Comparison of ENCODE assay signal across 20 cellular contexts in the genomic region with DNA sequence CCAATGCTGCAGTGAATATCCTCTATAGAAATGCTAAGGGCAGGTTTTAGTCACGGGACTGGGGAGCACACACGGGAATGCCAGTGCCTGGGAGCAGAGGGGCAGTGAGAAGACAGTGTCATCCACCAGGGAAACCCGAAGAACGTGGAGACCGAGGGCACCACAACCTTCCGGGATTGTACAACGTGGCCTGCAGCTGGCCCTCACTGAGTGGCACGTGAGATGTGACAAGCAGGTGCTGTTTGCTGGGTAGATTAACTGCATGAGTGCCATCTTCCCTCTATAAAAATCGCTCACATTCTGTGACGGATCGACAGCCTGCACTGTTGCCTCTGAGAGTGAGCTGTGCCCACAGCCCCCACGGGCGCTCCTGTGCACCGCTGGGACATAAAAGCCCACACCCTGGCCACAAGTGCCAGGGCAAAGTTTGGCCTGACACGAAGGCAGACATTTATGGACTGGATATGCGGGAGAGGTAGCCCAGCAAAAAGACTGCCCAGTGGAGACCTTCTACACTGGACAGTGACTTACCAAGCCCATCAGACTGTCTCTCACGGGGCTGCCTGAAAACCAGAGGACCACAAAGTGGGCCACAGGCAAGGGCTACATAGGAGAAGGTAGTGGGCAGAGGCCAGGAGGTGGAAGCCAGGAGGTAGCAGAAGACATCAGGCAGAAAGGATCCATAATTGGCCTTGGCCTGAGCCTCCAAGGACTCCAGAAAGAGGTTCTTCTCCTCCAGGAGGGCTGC.
A peak's percentile ranks its signal among the peaks of the same experiment; 100 is the strongest.
DNase-seq lines count a peak whose midpoint lies in the region; ATAC-seq and TF ChIP-seq lines count a peak whose summit lies in the region.
"Had no signal": no experiment of that assay in that cellular context is flagged by ENCODE, and none has a peak within 500 bp of the region (broad histone marks: within the 10 kb centered on the region; RNA-seq: fewer than 3 reads in every experiment).

No MANE protein-coding gene starts in this region.

- no peaks in the 10 kb centered on the region for H3K23me2 ChIP-seq in H9 (ENCODE audit: insufficient read length, low read depth, low read length, poor library complexity, severe bottlenecking)

- H3K27ac ChIP-seq in CD4-positive, CD25-positive, alpha-beta regulatory T cell (ENCODE audit: insufficient read depth, low read length, poor library complexity, severe bottlenecking), result no peak overlapping the region
- H3K27ac ChIP-seq in Panc1 (ENCODE audit: low read length) (no peak overlapping the region), H9 (ENCODE audit: insufficient read length, low read depth, low read length) (no peak overlapping the region)
- H3K27ac ChIP-seq: esophagus muscularis mucosa, tibial nerve had no signal

- BruUV-seq in Panc1 (replicated peaks; lab: Mats Ljungman, UMichigan), result no TSS peak

- no peak overlapping the region for H3K18ac ChIP-seq in H9 (ENCODE audit: insufficient read length, low read depth, low read length)

- no peak for TF ChIP-seq CTCF in Panc1 (IDR thresholded peaks at IDR 0.05)
- no peak for TF ChIP-seq CTCF in H9 (conservative IDR thresholded peaks at IDR 0.05)

- H2BK12ac ChIP-seq in H9 (ENCODE audit: insufficient read length, low read depth, low read length), result no peak overlapping the region

- no peak for ATAC-seq in CD4-positive, CD25-positive, alpha-beta regulatory T cell (ENCODE audit: low read depth in 2 of 2)
- peak; percentile 34; the same call in 1 of the 2 replicates for ATAC-seq in Panc1
- ATAC-seq in natural killer cell treated with Interleukin-12 subunit alpha and Interleukin-12 subunit beta and Interleukin-15 and Interleukin-18, amount 100 ng/mL, for 72 hours, result peak; percentile 52 to 54
- no peak for ATAC-seq in GM21515 (IDR thresholded peaks at IDR 0.05; ENCODE audit: unreplicated experiment)
- no peak for ATAC-seq in GM19455 (IDR thresholded peaks at IDR 0.05; ENCODE audit: unreplicated experiment)
- ATAC-seq: activated CD8-positive, alpha-beta memory T cell treated with anti-CD3 and anti-CD28 coated beads, Interleukin-2, amount 10 ng/mL, durations not matched to agents 7 days and 5 days; stimulated activated naive CD8-positive, alpha-beta T cell treated with anti-CD3 and anti-CD28 coated beads, Interleukin-15, amount 100 ng/mL, for 72 hours had no signal

- peak overlapping the region in 2 of 3 donors; percentile 18 to 39 for H3K27ac Mint-ChIP-seq in CD4-positive, CD25-positive, alpha-beta regulatory T cell
- peak overlapping the region in 1 of 2 donors; percentile 25 for H3K27ac Mint-ChIP-seq in natural killer cell treated with Interleukin-12 subunit alpha and Interleukin-12 subunit beta and Interleukin-15 and Interleukin-18, amount 100 ng/mL, for 72 hours
- H3K27ac Mint-ChIP-seq in H9, result peak overlapping the region in 1 of 3 experiments; percentile 2; a peak in 2 of 7 replicates
- H3K27ac Mint-ChIP-seq: activated CD8-positive, alpha-beta memory T cell treated with anti-CD3 and anti-CD28 coated beads, Interleukin-2, amount 10 ng/mL, durations not matched to agents 7 days and 5 days; activated naive CD8-positive, alpha-beta T cell treated with anti-CD3 and anti-CD28 coated beads, Interleukin-2, amount 10 ng/mL, durations not matched to agents 7 days and 5 days; activated T-helper 2 cell treated with anti-CD3 and anti-CD28 coated beads, Interferon-gamma antibody, Interleukin-2, Interleukin-4, amounts not matched to agents 10 μg/mL and 5 μg/mL and 100 μg/mL, durations not matched to agents 14 hours and 24 hours and 36 hours; nephron had no signal

- in situ Hi-C loops in Panc1 (cut with HindIII; ENCODE audit: low pct_unique_long_range_greater_than_20kb, low sequenced_read_pairs), result no loop called here

- H3K14ac ChIP-seq in H9 (ENCODE audit: insufficient read depth, low read length), result no peak overlapping the region

- no peaks in the 10 kb centered on the region for H3K36me3 Mint-ChIP-seq in CD4-positive, CD25-positive, alpha-beta regulatory T cell
- H3K36me3 Mint-ChIP-seq in natural killer cell treated with Interleukin-12 subunit alpha and Interleukin-12 subunit beta and Interleukin-15 and Interleukin-18, amount 100 ng/mL, for 72 hours, result no peaks in the 10 kb centered on the region
- peaks cover 0 to 6% (median 5%) of the 10 kb centered on the region in 3 experiments; a peak in 3 of 7 replicates for H3K36me3 Mint-ChIP-seq in H9 (ENCODE audit: insufficient read depth in 1 of 3, low read depth in 3 of 3)
- H3K36me3 Mint-ChIP-seq: activated CD8-positive, alpha-beta memory T cell treated with anti-CD3 and anti-CD28 coated beads, Interleukin-2, amount 10 ng/mL, durations not matched to agents 7 days and 5 days; activated naive CD8-positive, alpha-beta T cell treated with anti-CD3 and anti-CD28 coated beads, Interleukin-2, amount 10 ng/mL, durations not matched to agents 7 days and 5 days had no signal

- H2BK15ac ChIP-seq in H9 (ENCODE audit: low read depth, low read length), result no peak overlapping the region

- H3K4ac ChIP-seq in H9 (ENCODE audit: low read depth, low read length), result no peak overlapping the region

- H3K56ac ChIP-seq in H9 (ENCODE audit: insufficient read length, low read depth, low read length), result no peak overlapping the region

- intact Hi-C loops in Panc1 (cut with micrococcal nuclease; ENCODE audit: unreplicated experiment), result no loop called here

- no peaks in the 10 kb centered on the region for H3K79me2 ChIP-seq in H9 (ENCODE audit: insufficient read depth, low read length)

- no peak for DNase-seq in CD4-positive, CD25-positive, alpha-beta regulatory T cell
- peak; percentile 88 for DNase-seq in DMS53 (lab: John Stamatoyannopoulos, UW)
- DNase-seq in Panc1 (ENCODE audit: low read depth, low spot score), result no peak
- peak; percentile 56 for DNase-seq in natural killer cell treated with Interleukin-12 subunit alpha and Interleukin-12 subunit beta and Interleukin-15 and Interleukin-18, amount 100 ng/mL, for 72 hours (ENCODE audit: low spot score)
- DNase-seq in H9, result no peak
- DNase-seq: activated CD4-positive, alpha-beta T cell treated with anti-CD3 and anti-CD28 coated beads for 1 hour; activated CD8-positive, alpha-beta memory T cell treated with anti-CD3 and anti-CD28 coated beads, Interleukin-2, amount 10 ng/mL, durations not matched to agents 7 days and 5 days; activated naive CD8-positive, alpha-beta T cell treated with anti-CD3 and anti-CD28 coated beads, Interleukin-2, amount 10 ng/mL, durations not matched to agents 7 days and 5 days; Caco-2; effector CD4-positive, alpha-beta T cell; Kasumi-1; NCI-H1092; NK-92 treated with Interleukin-12 subunit alpha and Interleukin-12 subunit beta, amount 100 ng/mL, for 24 hours; stimulated activated naive CD8-positive, alpha-beta T cell treated with anti-CD3 and anti-CD28 coated beads, Interleukin-15, amount 100 ng/mL, for 72 hours had no signal

- no peaks in the 10 kb centered on the region for H3K27me3 ChIP-seq in CD4-positive, CD25-positive, alpha-beta regulatory T cell (ENCODE audit: control insufficient read depth, insufficient read depth, low read length)
- H3K27me3 ChIP-seq in Panc1 (ENCODE audit: control insufficient read depth, insufficient read depth, low read length), result no peaks in the 10 kb centered on the region
- no peaks in the 10 kb centered on the region for H3K27me3 ChIP-seq in H9 (ENCODE audit: insufficient read depth, low read length)
- H3K27me3 ChIP-seq: esophagus muscularis mucosa, tibial nerve had no signal

- no peaks in the 10 kb centered on the region for H3K4me1 ChIP-seq in CD4-positive, CD25-positive, alpha-beta regulatory T cell (ENCODE audit: control insufficient read depth, insufficient read depth, low read length, poor library complexity, severe bottlenecking)
- no peaks in the 10 kb centered on the region for H3K4me1 ChIP-seq in Panc1 (ENCODE audit: control insufficient read depth, insufficient read depth, low read length)
- peaks cover 7% of the 10 kb centered on the region; the same call in 1 of the 2 replicates for H3K4me1 ChIP-seq in H9 (ENCODE audit: insufficient read depth, low read length)
- H3K4me1 ChIP-seq: Caco-2, tibial nerve had no signal

- no peak overlapping the region for H2AFZ ChIP-seq in H9 (ENCODE audit: low read length)

- H3K4me3 Mint-ChIP-seq in CD4-positive, CD25-positive, alpha-beta regulatory T cell, result no peak overlapping the region
- H3K4me3 Mint-ChIP-seq in natural killer cell treated with Interleukin-12 subunit alpha and Interleukin-12 subunit beta and Interleukin-15 and Interleukin-18, amount 100 ng/mL, for 72 hours, result peak overlapping the region; percentile 7
- 0 out of 5 replicates have a peak overlapping the region, but pooled peaks of 1 of the 2 experiments have one; percentile 11 for H3K4me3 Mint-ChIP-seq in H9
- H3K4me3 Mint-ChIP-seq: activated CD8-positive, alpha-beta memory T cell treated with anti-CD3 and anti-CD28 coated beads, Interleukin-2, amount 10 ng/mL, durations not matched to agents 7 days and 5 days; activated naive CD8-positive, alpha-beta T cell treated with anti-CD3 and anti-CD28 coated beads, Interleukin-2, amount 10 ng/mL, durations not matched to agents 7 days and 5 days; nephron; stimulated activated naive CD8-positive, alpha-beta T cell treated with anti-CD3 and anti-CD28 coated beads, Interleukin-15, amount 100 ng/mL, for 72 hours had no signal

- WGBS in H9 (ENCODE audit: extremely low coverage, insufficient read length, low lambda C conversion rate), result no CpG with 5 or more reads among the region's 17 CpGs

- no peaks in the 10 kb centered on the region for H4K20me1 ChIP-seq in H9 (ENCODE audit: control insufficient read depth, insufficient read depth, insufficient read length)

- peaks cover 0 to 17% (median 7%) of the 10 kb centered on the region in 4 donors for H3K4me1 Mint-ChIP-seq in CD4-positive, CD25-positive, alpha-beta regulatory T cell
- H3K4me1 Mint-ChIP-seq in natural killer cell treated with Interleukin-12 subunit alpha and Interleukin-12 subunit beta and Interleukin-15 and Interleukin-18, amount 100 ng/mL, for 72 hours (ENCODE audit: low read depth in 2 of 2), result peaks cover 27 to 40% of the 10 kb centered on the region in 2 donors
- H3K4me1 Mint-ChIP-seq in H9, result peaks cover 29 to 43% of the 10 kb centered on the region in 2 experiments

- H2AK5ac ChIP-seq in H9 (ENCODE audit: insufficient read length, low read length), result no peak overlapping the region

- no peak overlapping the region for H2BK20ac ChIP-seq in H9 (ENCODE audit: low read depth, low read length, poor library complexity, severe bottlenecking)

- no peak overlapping the region for H3K23ac ChIP-seq in H9 (ENCODE audit: insufficient read length, low read depth, low read length)

- no peak overlapping the region for H2BK5ac ChIP-seq in H9 (ENCODE audit: insufficient read length, low read length)

- no peak overlapping the region for H3K9ac ChIP-seq in H9 (ENCODE audit: extremely low read depth, insufficient read length, low read length)

- H3K4me3 ChIP-seq in CD4-positive, CD25-positive, alpha-beta regulatory T cell (ENCODE audit: low read depth, low read length), result no peak overlapping the region
- no peak overlapping the region for H3K4me3 ChIP-seq in Panc1 (ENCODE audit: low read depth in 2 of 2, low read length in 2 of 2)
- H3K4me3 ChIP-seq: esophagus muscularis mucosa, tibial nerve had no signal

- no peak overlapping the region for H2BK120ac ChIP-seq in H9 (ENCODE audit: low read depth, low read length, poor library complexity, severe bottlenecking)

- H3K4me2 ChIP-seq in H9 (ENCODE audit: insufficient read depth, insufficient read length, low read length), result no peak overlapping the region

- H3K9me3 ChIP-seq in CD4-positive, CD25-positive, alpha-beta regulatory T cell (ENCODE audit: control insufficient read depth in 2 of 2, low read length in 2 of 2), result no peaks in the 10 kb centered on the region
- H3K9me3 ChIP-seq in Panc1 (ENCODE audit: control insufficient read depth, insufficient read depth, low read depth, low read length), result 0 out of 2 replicates have a peak, but pooled peaks cover 7% of the 10 kb centered on the region
- H3K9me3 ChIP-seq in H9 (ENCODE audit: control insufficient read depth, low read depth, low read length), result no peaks in the 10 kb centered on the region
- H3K9me3 ChIP-seq: Caco-2, esophagus muscularis mucosa had no signal

- H4K8ac ChIP-seq in H9 (replicated peaks; ENCODE audit: insufficient read length, low read depth, low read length), result no peak overlapping the region

- CTCF ChIA-PET in Panc1 (lab: Charles Lee), result interaction anchor here (0.7 kb wide), 1 partner anchor 155 kb away, joined by 5 read pairs; no protein-coding TSS in a partner anchor

- H3K27me3 Mint-ChIP-seq in CD4-positive, CD25-positive, alpha-beta regulatory T cell, result no peaks in the 10 kb centered on the region
- no peaks in the 10 kb centered on the region for H3K27me3 Mint-ChIP-seq in natural killer cell treated with Interleukin-12 subunit alpha and Interleukin-12 subunit beta and Interleukin-15 and Interleukin-18, amount 100 ng/mL, for 72 hours
- H3K27me3 Mint-ChIP-seq in H9 (ENCODE audit: low read depth), result no peaks in the 10 kb centered on the region
- H3K27me3 Mint-ChIP-seq: activated naive CD8-positive, alpha-beta T cell treated with anti-CD3 and anti-CD28 coated beads, Interleukin-2, amount 10 ng/mL, durations not matched to agents 7 days and 5 days; stimulated activated naive CD8-positive, alpha-beta T cell treated with anti-CD3 and anti-CD28 coated beads, Interleukin-15, amount 100 ng/mL, for 72 hours had no signal

- no peak overlapping the region for H4K5ac ChIP-seq in H9 (ENCODE audit: insufficient read length, low read depth, low read length)

- no peak overlapping the region for H3T11ph ChIP-seq in H9 (ENCODE audit: low read length)

- POLR2A ChIA-PET in Panc1 (lab: Charles Lee), result no interaction called here

- H3K36me3 ChIP-seq in CD4-positive, CD25-positive, alpha-beta regulatory T cell (ENCODE audit: control insufficient read depth, insufficient read depth, low read length), result no peaks in the 10 kb centered on the region
- no peaks in the 10 kb centered on the region for H3K36me3 ChIP-seq in Panc1 (ENCODE audit: control insufficient read depth, insufficient read depth, low read length)
- H3K36me3 ChIP-seq: esophagus muscularis mucosa, tibial nerve had no signal

- H3K9me3 Mint-ChIP-seq in CD4-positive, CD25-positive, alpha-beta regulatory T cell, result no peaks in the 10 kb centered on the region
- H3K9me3 Mint-ChIP-seq in natural killer cell treated with Interleukin-12 subunit alpha and Interleukin-12 subunit beta and Interleukin-15 and Interleukin-18, amount 100 ng/mL, for 72 hours, result no peaks in the 10 kb centered on the region
- peaks cover 0 to 5% of the 10 kb centered on the region in 2 experiments; a peak in 4 of 5 replicates for H3K9me3 Mint-ChIP-seq in H9
- H3K9me3 Mint-ChIP-seq: activated naive CD8-positive, alpha-beta T cell treated with anti-CD3 and anti-CD28 coated beads, Interleukin-2, amount 10 ng/mL, durations not matched to agents 7 days and 5 days had no signal

- no peak overlapping the region for H4K91ac ChIP-seq in H9 (ENCODE audit: insufficient read length, low read depth, low read length)

- H3K79me1 ChIP-seq in H9 (ENCODE audit: insufficient read depth, low read depth, low read length, poor library complexity, severe bottlenecking), result no peaks in the 10 kb centered on the region

Comparison
In these comparisons a context has a peak if more than half of its experiments do, and no peak if none do; other contexts are left out.
1. ATAC-seq: peak in Panc1 (single experiment) and natural killer cell treated with Interleukin-12 subunit alpha and Interleukin-12 subunit beta and Interleukin-15 and Interleukin-18, amount 100 ng/mL, for 72 hours (2 of 2); none in CD4-positive, CD25-positive, alpha-beta regulatory T cell (0 of 2), GM21515 (single experiment) and GM19455 (single experiment).
2. DNase-seq: peak in DMS53 (single experiment) and natural killer cell treated with Interleukin-12 subunit alpha and Interleukin-12 subunit beta and Interleukin-15 and Interleukin-18, amount 100 ng/mL, for 72 hours (single experiment); none in CD4-positive, CD25-positive, alpha-beta regulatory T cell (0 of 3), Panc1 (single experiment) and H9 (single experiment).